ENCODE assay signal across 24 cellular contexts in genomic region chr12:38746744-38747143, GRCh38.
"Had no signal": no experiment of that assay in that cellular context is flagged by ENCODE, and none has a peak within 500 bp of the region (broad histone marks: within the 10 kb centered on the region; RNA-seq: fewer than 3 reads in every experiment).

No MANE protein-coding gene starts in this region.

- DNase-seq: stimulated activated CD4-positive, alpha-beta T cell treated with anti-CD3 and anti-CD28 coated beads, Interleukin-2, amount 100 ng/mL, for 48 hours; stimulated activated CD4-positive, alpha-beta T cell treated with anti-CD3 and anti-CD28 coated beads, Interleukin-4, amount 100 ng/mL, for 1 hour; stimulated activated CD4-positive, alpha-beta T cell treated with anti-CD3 and anti-CD28 coated beads, Interleukin-4, amount 100 ng/mL, for 24 hours; stimulated activated CD4-positive, alpha-beta T cell treated with anti-CD3 and anti-CD28 coated beads, Interleukin-4, amount 100 ng/mL, for 4 hours; stimulated activated CD8-positive, alpha-beta memory T cell treated with anti-CD3 and anti-CD28 coated beads, Interleukin-4, amount 100 ng/mL, for 48 hours; stimulated activated naive B cell treated with anti-CD40 and anti-IgM and Interleukin-4, amounts not matched to agents 10 μg/mL and 1 μg/mL and 100 μg/mL, for 72 hours; stimulated activated naive CD4-positive, alpha-beta T cell; stimulated activated naive CD4-positive, alpha-beta T cell treated with Interleukin-2 at 50 U/mL for 16 hours; stimulated activated naive CD8-positive, alpha-beta T cell treated with anti-CD3 and anti-CD28 coated beads, Interleukin-15, amount 100 ng/mL, for 72 hours; stimulated activated naive CD8-positive, alpha-beta T cell treated with anti-CD3 and anti-CD28 coated beads, Interleukin-15, Interleukin-2, amounts not matched to agents 100 U/mL and 50 U/mL, for 24 hours; stomach; substantia nigra; testis; thyroid gland; tibial artery; transverse colon; trophoblast cell; upper lobe of left lung; upper lobe of right lung; uterus had no signal

- H3K4me3 ChIP-seq: stomach, suprapubic skin, testis, thoracic aorta, thyroid gland, tibial artery, tibial nerve, transverse colon, upper lobe of left lung, upper lobe of right lung, uterus, vagina had no signal

- H3K27ac ChIP-seq: stomach, suprapubic skin, testis, thoracic aorta, thyroid gland, tibial artery, tibial nerve, transverse colon, upper lobe of left lung, upper lobe of right lung, uterus, vagina had no signal

- H3K36me3 ChIP-seq: suprapubic skin, thoracic aorta, thyroid gland, tibial artery, transverse colon, upper lobe of left lung, upper lobe of right lung, uterus, vagina had no signal

- H3K27me3 ChIP-seq: stomach, suprapubic skin, testis, thyroid gland, tibial artery, tibial nerve, transverse colon, upper lobe of left lung, upper lobe of right lung, uterus, vagina had no signal

- H3K9me3 ChIP-seq: suprapubic skin, testis, thoracic aorta, thyroid gland, tibial artery, tibial nerve, transverse colon, upper lobe of left lung, upper lobe of right lung, uterus, vagina had no signal

- H3K4me1 ChIP-seq: stomach, suprapubic skin, testis, thyroid gland, tibial artery, tibial nerve, transverse colon, upper lobe of left lung, upper lobe of right lung, uterus, vagina had no signal
